ENCODE assay signal across 23 cellular contexts in genomic region chr14:104134061-104134965, GRCh38. TPM values are rescaled to one million over a fixed set of nuclear protein-coding genes. Genes with fewer than 3 reads are reported as not detected.
DNase-seq lines count a peak whose midpoint lies in the region; ATAC-seq, FAIRE-seq and TF ChIP-seq lines count a peak whose summit lies in the region.
"Had no signal": no experiment of that assay in that cellular context is flagged by ENCODE, and none has a peak within 500 bp of the region (broad histone marks: within the 10 kb centered on the region; RNA-seq: fewer than 3 reads in every experiment).

No MANE protein-coding gene starts in this region.

- no peak overlapping the region for H2AFZ ChIP-seq in H9 (ENCODE audit: low read length)
- H2AFZ ChIP-seq in neural progenitor cell (replicated peaks): no peak overlapping the region
- H2AFZ ChIP-seq: hepatocyte had no signal

- H3K9me3 ChIP-seq in BE2C (peaks cover 5% of the 10 kb centered on the region; the same call in 1 of the 2 replicates), H9 (ENCODE audit: control insufficient read depth, low read depth, low read length) (no peaks in the 10 kb centered on the region), endodermal cell (ENCODE audit: control insufficient read depth, low read length) (peaks cover 4% of the 10 kb centered on the region), neural progenitor cell (ENCODE audit: low read depth) (peaks cover 3% of the 10 kb centered on the region)

- H3K4me3 Mint-ChIP-seq in H9 (no peak overlapping the region; a peak in 1 of 5 replicates), endodermal cell (no peak overlapping the region), neural progenitor cell (no peak overlapping the region)

- H2BK5ac ChIP-seq in H9 (ENCODE audit: insufficient read length, low read length): no peak overlapping the region

- FAIRE-seq in RCC 7860 (lab: Jason Lieb, UNC): no peak
- FAIRE-seq: astrocyte, endometrium, G401.6 had no signal

- no CpG with 5 or more reads among the region's 31 CpGs for WGBS in H9 (ENCODE audit: extremely low coverage, insufficient read length, low lambda C conversion rate)
- WGBS in endodermal cell (ENCODE audit: insufficient coverage in 1 of 2, insufficient read length in 1 of 2), 2 experiments: 83 to 91% methylated on average over 13 to 29 of the region's 31 CpGs

- peaks cover 6% of the 10 kb centered on the region for H3F3A ChIP-seq in neural progenitor cell (ENCODE audit: low read depth)

- H3K27ac ChIP-seq in H9 (ENCODE audit: insufficient read length, low read depth, low read length): no peak overlapping the region
- H3K27ac ChIP-seq in endodermal cell (ENCODE audit: low read depth, low read length): no peak overlapping the region
- no peak overlapping the region for H3K27ac ChIP-seq in neural progenitor cell
- H3K27ac ChIP-seq: hepatocyte, vagina had no signal

- no peak overlapping the region for H3K4ac ChIP-seq in H9 (ENCODE audit: low read depth, low read length)

- H3K56ac ChIP-seq in H9 (ENCODE audit: insufficient read length, low read depth, low read length): no peak overlapping the region

- H2BK20ac ChIP-seq in H9 (ENCODE audit: low read depth, low read length, poor library complexity, severe bottlenecking): no peak overlapping the region

- H3K4me1 ChIP-seq in BE2C: peaks cover 9% of the 10 kb centered on the region
- no peaks in the 10 kb centered on the region for H3K4me1 ChIP-seq in H9 (ENCODE audit: insufficient read depth, low read length)
- H3K4me1 ChIP-seq in endodermal cell (ENCODE audit: control insufficient read depth, insufficient read depth, low read length): no peaks in the 10 kb centered on the region
- peaks cover 29% of the 10 kb centered on the region for H3K4me1 ChIP-seq in neural progenitor cell

- H3K14ac ChIP-seq in H9 (ENCODE audit: insufficient read depth, low read length): no peak overlapping the region

- H4K91ac ChIP-seq in H9 (ENCODE audit: insufficient read length, low read depth, low read length): no peak overlapping the region

- H3K36me3 ChIP-seq in BE2C (peaks cover 5% of the 10 kb centered on the region), endodermal cell (ENCODE audit: control insufficient read depth, insufficient read depth, low read length) (no peaks in the 10 kb centered on the region), neural progenitor cell (no peaks in the 10 kb centered on the region)
- H3K36me3 ChIP-seq: vagina had no signal

- no peak overlapping the region for H3K9ac ChIP-seq in H9 (ENCODE audit: extremely low read depth, insufficient read length, low read length)
- no peak overlapping the region for H3K9ac ChIP-seq in endodermal cell (ENCODE audit: extremely low read depth, low read length, poor library complexity, severe bottlenecking)
- H3K9ac ChIP-seq in neural progenitor cell: no peak overlapping the region

- H3K36me3 Mint-ChIP-seq in H9 (ENCODE audit: insufficient read depth in 1 of 3, low read depth in 3 of 3) (peaks cover 0 to 10% (median 7%) of the 10 kb centered on the region in 3 experiments; a peak in 3 of 7 replicates), endodermal cell (ENCODE audit: low read depth) (no peaks in the 10 kb centered on the region), neural progenitor cell (no peaks in the 10 kb centered on the region)

- H2BK12ac ChIP-seq in H9 (ENCODE audit: insufficient read length, low read depth, low read length): no peak overlapping the region

- H4K8ac ChIP-seq in H9 (replicated peaks; ENCODE audit: insufficient read length, low read depth, low read length): no peak overlapping the region

- H3K27me3 ChIP-seq in BE2C (no peaks in the 10 kb centered on the region), H9 (ENCODE audit: insufficient read depth, low read length) (peaks cover 19% of the 10 kb centered on the region), endodermal cell (ENCODE audit: control insufficient read depth, insufficient read depth, low read length, poor library complexity, severe bottlenecking) (peaks cover 53% of the 10 kb centered on the region), neural progenitor cell (peaks cover 51% of the 10 kb centered on the region)
- H3K27me3 ChIP-seq: vagina had no signal

- peak overlapping the region; percentile 58 for H3K4me3 ChIP-seq in BE2C (ENCODE audit: low read depth, low read length)
- H3K4me3 ChIP-seq in endodermal cell (ENCODE audit: low read length): no peak overlapping the region
- no peak overlapping the region for H3K4me3 ChIP-seq in neural progenitor cell
- H3K4me3 ChIP-seq: hepatocyte, vagina had no signal

- peaks cover 16% of the 10 kb centered on the region for H3K23me2 ChIP-seq in H9 (ENCODE audit: insufficient read length, low read depth, low read length, poor library complexity, severe bottlenecking)

- H3K27ac Mint-ChIP-seq in H9 (no peak overlapping the region), endodermal cell (no peak overlapping the region), neural progenitor cell (no peak overlapping the region)

- no peak for TF ChIP-seq CTCF in BE2C (IDR thresholded peaks at IDR 0.05; ENCODE audit: low read depth, low read length)
- TF ChIP-seq CTCF in H9 (conservative IDR thresholded peaks at IDR 0.05): no peak
- TF ChIP-seq CTCF in endodermal cell (conservative IDR thresholded peaks at IDR 0.05): no peak
- TF ChIP-seq CTCF in neural progenitor cell (IDR thresholded peaks at IDR 0.05): no peak

- H3K79me2 ChIP-seq in H9 (ENCODE audit: insufficient read depth, low read length): no peaks in the 10 kb centered on the region
- peaks cover 4% of the 10 kb centered on the region for H3K79me2 ChIP-seq in neural progenitor cell (ENCODE audit: low read depth)
- H3K79me2 ChIP-seq: hepatocyte had no signal

- no peak for ATAC-seq in GM18517 (IDR thresholded peaks at IDR 0.05; ENCODE audit: unreplicated experiment)

- no peak overlapping the region for H3T11ph ChIP-seq in H9 (ENCODE audit: low read length)

- H2AK5ac ChIP-seq in H9 (ENCODE audit: insufficient read length, low read length): no peak overlapping the region

- peaks cover 9 to 19% of the 10 kb centered on the region in 2 experiments for H3K4me1 Mint-ChIP-seq in H9
- peaks cover 5% of the 10 kb centered on the region for H3K4me1 Mint-ChIP-seq in endodermal cell
- H3K4me1 Mint-ChIP-seq in neural progenitor cell: peaks cover 11% of the 10 kb centered on the region

- H3K27me3 Mint-ChIP-seq in H9 (ENCODE audit: low read depth): peaks cover 65% of the 10 kb centered on the region
- H3K27me3 Mint-ChIP-seq in endodermal cell (ENCODE audit: insufficient read depth): peaks cover 57% of the 10 kb centered on the region
- H3K27me3 Mint-ChIP-seq in neural progenitor cell (ENCODE audit: insufficient read depth, low read depth): peaks cover 48% of the 10 kb centered on the region

- H2BK120ac ChIP-seq in H9 (ENCODE audit: low read depth, low read length, poor library complexity, severe bottlenecking): no peak overlapping the region

- no peak overlapping the region for H3K23ac ChIP-seq in H9 (ENCODE audit: insufficient read length, low read depth, low read length)

- no peak overlapping the region for H4K5ac ChIP-seq in H9 (ENCODE audit: insufficient read length, low read depth, low read length)

- no peaks in the 10 kb centered on the region for H3K79me1 ChIP-seq in H9 (ENCODE audit: insufficient read depth, low read depth, low read length, poor library complexity, severe bottlenecking)

- DNase-seq in BE2C (peak; percentile 79), H9 (peak; percentile 29), endodermal cell (peak; percentile 40), neural progenitor cell (ENCODE audit: low spot score) (peak; percentile 37), activated T-cell treated with anti-CD3 and anti-CD28 coated beads for 4 hours (no peak), RCC 7860 (ENCODE audit: low spot score) (no peak)
- DNase-seq: activated CD4-positive, alpha-beta T cell treated with anti-CD3 and anti-CD28 coated beads for 4 hours; activated CD8-positive, alpha-beta memory T cell treated with anti-CD3 and anti-CD28 coated beads, Interleukin-2, amount 50 U/mL, for 4 hours; activated naive CD4-positive, alpha-beta T cell; midbrain; NCI-H1048; NCI-H2081 treated with DMSO at 0.1 percent for 48 hours; OCI-M1; stimulated activated CD4-positive, alpha-beta T cell treated with anti-CD3 and anti-CD28 coated beads, Interleukin-4, amount 100 ng/mL, for 1 hour; T1000 had no signal

- H3K9me3 Mint-ChIP-seq in H9: peaks cover 11 to 12% of the 10 kb centered on the region in 2 experiments
- peaks cover 9% of the 10 kb centered on the region for H3K9me3 Mint-ChIP-seq in endodermal cell
- peaks cover 8% of the 10 kb centered on the region for H3K9me3 Mint-ChIP-seq in neural progenitor cell

- no peak overlapping the region for H3K18ac ChIP-seq in H9 (ENCODE audit: insufficient read length, low read depth, low read length)

- H3K4me2 ChIP-seq in H9 (ENCODE audit: insufficient read depth, insufficient read length, low read length) (peak overlapping the region; percentile 53), neural progenitor cell (peak overlapping the region; percentile 87)

- H4K20me1 ChIP-seq in H9 (ENCODE audit: control insufficient read depth, insufficient read depth, insufficient read length) (peaks cover 2% of the 10 kb centered on the region), neural progenitor cell (ENCODE audit: low read depth) (peaks cover 27% of the 10 kb centered on the region)

- H2BK15ac ChIP-seq in H9 (ENCODE audit: low read depth, low read length): no peak overlapping the region

RNA-seq across cellular contexts. Expression of gene KIF26A, which starts 4.1 kb away (rescaled TPM):
- polyA plus RNA-seq in BE2C (2012; ENCODE audit: insufficient read depth, insufficient read length, low read depth): 87.1 TPM
- total RNA-seq in H9 (2021): 43.0 and 44.2 TPM in 2 replicates
- total RNA-seq in endodermal cell: 10 to 100 TPM; 36.7 to 54.8 TPM
- 9.9 TPM for polyA plus RNA-seq in endodermal cell (2013, experiment 1 of 2)
- 8.4 TPM for polyA plus RNA-seq in endodermal cell (2013, experiment 2 of 2)
- 6.1 and 40.2 TPM in 2 replicates for total RNA-seq in neural progenitor cell (ENCODE audit: low replicate concordance)

RNA-seq across cellular contexts. Expression of gene ASPG, which starts 48.8 kb away (rescaled TPM):
- not detected for polyA plus RNA-seq in BE2C (2012; ENCODE audit: insufficient read depth, insufficient read length, low read depth)
- 0.24 and 0.33 TPM in 2 replicates for total RNA-seq in H9 (2021)
- total RNA-seq in endodermal cell: 1 to 10 TPM in 1 of 2 donors, under 1 TPM in 1; 0.71 to 1.4 TPM
- polyA plus RNA-seq in endodermal cell (2013, experiment 1 of 2): 0.32 TPM
- 0.33 TPM for polyA plus RNA-seq in endodermal cell (2013, experiment 2 of 2)
- total RNA-seq in neural progenitor cell (ENCODE audit: low replicate concordance): 0.87 and 1.2 TPM in 2 replicates
- total RNA-seq: astrocyte, Calu3, kidney epithelial cell had no signal

Comparison
In these comparisons a context has a peak if more than half of its experiments do, and no peak if none do; other contexts are left out.
1. DNase-seq: peak in BE2C (single experiment), H9 (single experiment), endodermal cell (single experiment) and neural progenitor cell (single experiment); none in activated T-cell treated with anti-CD3 and anti-CD28 coated beads for 4 hours (single experiment) and RCC 7860 (single experiment).